Comparison of ENCODE assay signal across 8 cellular contexts in the genomic region with DNA sequence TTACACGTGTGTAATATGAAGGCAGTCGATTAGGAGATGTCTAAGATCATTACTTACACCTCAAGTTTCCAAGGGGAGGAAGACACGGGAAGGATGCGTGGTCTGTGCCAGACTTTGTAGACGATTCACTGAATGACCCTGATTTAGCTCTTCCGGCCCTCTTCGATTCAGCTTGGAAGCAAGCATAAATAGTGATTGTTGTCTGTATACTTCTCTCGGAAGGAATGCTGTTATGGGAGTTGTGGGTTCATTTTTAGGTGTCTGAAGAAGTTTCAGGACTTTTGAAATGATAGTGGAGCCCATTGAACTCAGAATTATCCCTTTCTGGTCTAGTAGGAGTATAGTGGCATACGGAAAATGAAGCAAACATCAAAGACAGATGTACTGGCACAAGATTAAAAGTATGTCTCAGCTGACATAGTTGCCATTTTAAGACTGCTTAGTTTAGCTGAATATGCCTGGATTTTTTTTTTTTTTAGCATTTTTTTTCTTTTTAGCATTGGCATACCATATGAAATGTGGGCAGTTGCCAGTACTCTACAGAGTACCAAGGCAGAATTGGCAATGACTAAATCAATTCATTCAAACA. TPM values are rescaled to one million over a fixed set of nuclear protein-coding genes. Genes with fewer than 3 reads are reported as not detected.
A peak's percentile ranks its signal among the peaks of the same experiment; 100 is the strongest.
DNase-seq lines count a peak whose midpoint lies in the region; ATAC-seq, FAIRE-seq and TF ChIP-seq lines count a peak whose summit lies in the region.

No MANE protein-coding gene starts in this region.

- peak overlapping the region; percentile 90 for H3K4me2 ChIP-seq in neural cell (ENCODE audit: low read length)

- H2AFZ ChIP-seq in neural cell (ENCODE audit: low read depth, low read length) = peak overlapping the region; percentile 92

- no peak for TF ChIP-seq CTCF in neural cell (IDR thresholded peaks at IDR 0.05; ENCODE audit: poor library complexity, severe bottlenecking)

- H3K79me2 ChIP-seq in neural cell (replicated peaks; ENCODE audit: insufficient read depth, low read length) = peaks cover 45% of the 10 kb centered on the region

- H3K4me3 ChIP-seq in endocrine pancreas (ENCODE audit: control insufficient read depth, insufficient read depth, low read length) (peak overlapping the region; percentile 100), neural cell (ENCODE audit: low read length) (peak overlapping the region; percentile 83)

- H3K9ac ChIP-seq in endocrine pancreas (ENCODE audit: control insufficient read depth, insufficient read depth, low read length) = peak overlapping the region; percentile 100
- peak overlapping the region; percentile 95 for H3K9ac ChIP-seq in neural cell (ENCODE audit: low read length)

- ATAC-seq in HG03039 (IDR thresholded peaks at IDR 0.05; ENCODE audit: unreplicated experiment) (peak; percentile 3), SK-N-SH treated with all-trans-retinoic acid at 6 μM for 48 hours (peak; percentile 47)

- H3K9me3 ChIP-seq in endocrine pancreas (ENCODE audit: control insufficient read depth, low read length) = no peaks in the 10 kb centered on the region
- no peaks in the 10 kb centered on the region for H3K9me3 ChIP-seq in neural cell (ENCODE audit: low read length)

- in situ Hi-C loops in ACHN (cut with HindIII; ENCODE audit: low pct_ligation_motif_present, low pct_unique_long_range_greater_than_20kb, low sequenced_read_pairs) = no loop called here

- peak overlapping the region; percentile 99 for H3K27ac ChIP-seq in neural cell (ENCODE audit: low read length)

- TF ChIP-seq EP300 in neural cell (conservative IDR thresholded peaks at IDR 0.05; ENCODE audit: poor library complexity, severe bottlenecking) = no peak

- H3K36me3 ChIP-seq in endocrine pancreas (ENCODE audit: control insufficient read depth, insufficient read depth, low read length) = no peaks in the 10 kb centered on the region
- no peaks in the 10 kb centered on the region for H3K36me3 ChIP-seq in neural cell (ENCODE audit: insufficient read depth, low read length)

- TF ChIP-seq POLR2A in GM12891 (IDR thresholded peaks at IDR 0.05; ENCODE audit: low read depth, low read length) = no peak

- peaks cover 20% of the 10 kb centered on the region for H3K4me1 ChIP-seq in endocrine pancreas (ENCODE audit: control insufficient read depth, insufficient read depth, low read length)

- peaks cover 6% of the 10 kb centered on the region for H3F3A ChIP-seq in neural cell (ENCODE audit: insufficient read depth, low read length, poor library complexity, severe bottlenecking)

- no peak for TF ChIP-seq RAD21 in neural cell (conservative IDR thresholded peaks at IDR 0.05)

- H4K20me1 ChIP-seq in neural cell (ENCODE audit: insufficient read depth) = peaks cover 15% of the 10 kb centered on the region

- H3K27me3 ChIP-seq in endocrine pancreas (ENCODE audit: control insufficient read depth, insufficient read depth, low read length) = no peaks in the 10 kb centered on the region
- H3K27me3 ChIP-seq in neural cell (ENCODE audit: insufficient read depth, low read depth, low read length) = no peaks in the 10 kb centered on the region

- no peaks in the 10 kb centered on the region for H3K9me2 ChIP-seq in neural cell (ENCODE audit: insufficient read depth, low read length)

- FAIRE-seq in GM18507 (lab: Jason Lieb, UNC) (peak; percentile 72), GM12891 (lab: Jason Lieb, UNC) (no peak)

- peak; percentile 43 for DNase-seq in ACHN
- DNase-seq in GM18507 (ENCODE audit: extremely low spot score, insufficient read length, low read depth) = no peak
- DNase-seq in GM12891 (ENCODE audit: insufficient read length, low spot score) = no peak
- no peak for DNase-seq in D341Med (ENCODE audit: low spot score)

TF ChIP-seq in SK-N-SH treated with all-trans-retinoic acid at 6 μM for 48 hours, 23 proteins besides CTCF, POLR2A, EP300 and RAD21:
- TF ChIP-seq, protein P1, sequence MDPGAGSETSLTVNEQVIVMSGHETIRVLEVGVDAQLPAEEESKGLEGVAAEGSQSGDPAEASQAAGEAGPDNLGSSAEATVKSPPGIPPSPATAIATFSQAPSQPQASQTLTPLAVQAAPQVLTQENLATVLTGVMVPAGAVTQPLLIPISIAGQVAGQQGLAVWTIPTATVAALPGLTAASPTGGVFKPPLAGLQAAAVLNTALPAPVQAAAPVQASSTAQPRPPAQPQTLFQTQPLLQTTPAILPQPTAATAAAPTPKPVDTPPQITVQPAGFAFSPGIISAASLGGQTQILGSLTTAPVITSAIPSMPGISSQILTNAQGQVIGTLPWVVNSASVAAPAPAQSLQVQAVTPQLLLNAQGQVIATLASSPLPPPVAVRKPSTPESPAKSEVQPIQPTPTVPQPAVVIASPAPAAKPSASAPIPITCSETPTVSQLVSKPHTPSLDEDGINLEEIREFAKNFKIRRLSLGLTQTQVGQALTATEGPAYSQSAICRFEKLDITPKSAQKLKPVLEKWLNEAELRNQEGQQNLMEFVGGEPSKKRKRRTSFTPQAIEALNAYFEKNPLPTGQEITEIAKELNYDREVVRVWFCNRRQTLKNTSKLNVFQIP (CRISPR knock-in tag; IDR thresholded peaks at IDR 0.05; ENCODE audit: borderline replicate concordance, low read depth) = no peak
- TF ChIP-seq ZNF8 (CRISPR knock-in tag; IDR thresholded peaks at IDR 0.05) (peak; percentile 60), ZFP3 (CRISPR knock-in tag; IDR thresholded peaks at IDR 0.05) (no peak), PPARA (CRISPR knock-in tag; IDR thresholded peaks at IDR 0.05; ENCODE audit: borderline replicate concordance) (no peak)

TF ChIP-seq in neural cell, 6 proteins besides CTCF, POLR2A, EP300 and RAD21:
- no peak for TF ChIP-seq POLR2AphosphoS5 (IDR thresholded peaks at IDR 0.05)

TF ChIP-seq in GM12891, 5 proteins besides CTCF, POLR2A, EP300 and RAD21:
- no peak for TF ChIP-seq PAX5 (IDR thresholded peaks at IDR 0.05; ENCODE audit: insufficient read depth, low read length, severe bottlenecking)
- no peak for TF ChIP-seq POU2F2 (IDR thresholded peaks at IDR 0.05; ENCODE audit: low read depth, low read length)
- TF ChIP-seq TAF1 (IDR thresholded peaks at IDR 0.05; ENCODE audit: low read depth, low read length) = no peak
- TF ChIP-seq SPI1 (IDR thresholded peaks at IDR 0.05; ENCODE audit: low read depth, low read length) = no peak
- TF ChIP-seq POLR2AphosphoS5 (IDR thresholded peaks at IDR 0.05; ENCODE audit: low read depth, low read length) = no peak

RNA-seq across cellular contexts. Expression of a gene that starts 1.0 kb away (rescaled TPM):
- 30.4 and 33.0 TPM in 2 replicates for polyA plus RNA-seq in neural cell
- polyA minus RNA-seq in neural cell = 126 and 145 TPM in 2 replicates
- polyA plus RNA-seq in GM12891 (2012; ENCODE audit: low read depth, missing spikeins) = 18.2 TPM
